8 cellular contexts compared by ENCODE assay signal in the genomic region with DNA sequence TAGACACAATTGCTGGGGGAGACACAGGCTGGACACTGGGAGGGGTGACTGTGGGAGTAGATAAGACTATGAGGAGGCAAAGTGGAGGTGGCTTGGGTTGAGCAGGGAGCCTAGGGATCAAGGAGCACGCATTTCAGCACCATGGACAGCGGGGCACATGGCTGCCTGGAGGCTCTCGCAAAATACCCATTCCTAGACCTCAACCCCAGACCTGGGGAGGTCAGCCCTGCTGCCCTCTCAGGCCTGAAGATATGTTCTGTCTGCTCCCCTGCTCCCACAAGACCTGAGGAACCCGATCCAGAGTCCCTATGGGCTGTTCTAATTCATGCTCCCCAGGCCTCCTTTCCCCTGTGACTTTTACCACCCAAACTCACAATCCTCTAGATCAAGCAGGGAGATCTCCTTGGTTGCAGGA. TPM values are rescaled to one million over a fixed set of nuclear protein-coding genes. Genes with fewer than 3 reads are reported as not detected.
DNase-seq lines count a peak whose midpoint lies in the region; ATAC-seq, FAIRE-seq and TF ChIP-seq lines count a peak whose summit lies in the region.

No MANE protein-coding gene starts in this region.

- no peaks in the 10 kb centered on the region for H3K4me1 ChIP-seq in adrenal gland (replicated peaks in 1 of 2)
- no peaks in the 10 kb centered on the region for H3K4me1 ChIP-seq in right lobe of liver
- no peaks in the 10 kb centered on the region for H3K4me1 ChIP-seq in esophagus muscularis mucosa

- no peaks in the 10 kb centered on the region for H3K36me3 ChIP-seq in adrenal gland (replicated peaks in 1 of 2)
- H3K36me3 ChIP-seq in right lobe of liver = no peaks in the 10 kb centered on the region
- no peaks in the 10 kb centered on the region for H3K36me3 ChIP-seq in esophagus muscularis mucosa

- TF ChIP-seq POLR2A in adrenal gland (IDR thresholded peaks at IDR 0.05) (no peak), right lobe of liver (IDR thresholded peaks at IDR 0.05) (no peak), esophagus muscularis mucosa (IDR thresholded peaks at IDR 0.05; ENCODE audit: low read depth) (no peak)

- peak; percentile 54 for DNase-seq in GM19239 (ENCODE audit: insufficient read length, low spot score)
- DNase-seq in OCI-M1 (lab: John Stamatoyannopoulos, UW) = peak; percentile 68
- DNase-seq in adrenal gland = peak; percentile 40 to 68 (median 61)
- DNase-seq in right lobe of liver = no peak
- DNase-seq in medulla oblongata (ENCODE audit: extremely low spot score) = no peak
- no peak for DNase-seq in NCI-H2081 treated with DMSO at 0.1 percent for 48 hours (lab: John Stamatoyannopoulos, UW)
- DNase-seq in esophagus muscularis mucosa (ENCODE audit: extremely low spot score) = no peak

- TF ChIP-seq EP300 in esophagus muscularis mucosa (IDR thresholded peaks at IDR 0.05) = no peak

- FAIRE-seq in GM19239 (lab: Jason Lieb, UNC) = peak; percentile 49

- H3K4me3 ChIP-seq in adrenal gland (no peak overlapping the region), right lobe of liver (no peak overlapping the region), esophagus muscularis mucosa (no peak overlapping the region)

- intact Hi-C loops in adrenal gland (cut with DNase I) = no loop called here
- intact Hi-C loops in right lobe of liver (cut with DNase I) = no loop called here
- intact Hi-C loops in esophagus muscularis mucosa (cut with DNase I) = no loop called here

- TF ChIP-seq CTCF in adrenal gland (IDR thresholded peaks at IDR 0.05) (no peak), right lobe of liver (IDR thresholded peaks at IDR 0.05) (no peak), esophagus muscularis mucosa (IDR thresholded peaks at IDR 0.05) (no peak)

- ATAC-seq in right lobe of liver (peak in 3 of 4 donors; percentile 17 to 64 (median 33)), GM21529 (IDR thresholded peaks at IDR 0.05; ENCODE audit: unreplicated experiment) (no peak)

- H3K27ac ChIP-seq in adrenal gland = no peak overlapping the region
- H3K27ac ChIP-seq in right lobe of liver = no peak overlapping the region
- no peak overlapping the region for H3K27ac ChIP-seq in esophagus muscularis mucosa (replicated peaks in 1 of 4)

- H3K9me3 ChIP-seq in adrenal gland (replicated peaks in 1 of 3) = no peaks in the 10 kb centered on the region
- H3K9me3 ChIP-seq in right lobe of liver = no peaks in the 10 kb centered on the region
- no peaks in the 10 kb centered on the region for H3K9me3 ChIP-seq in esophagus muscularis mucosa

- 14 to 21% (median 17%) methylated on average over 4 of the region's 4 CpGs for WGBS in adrenal gland, 4 donors
- 10% methylated on average over 4 of the region's 4 CpGs for WGBS in right lobe of liver (ENCODE audit: insufficient coverage, low coverage, low lambda C conversion rate, missing lambda C conversion rate)
- 10% methylated on average over 4 of the region's 4 CpGs for WGBS in esophagus muscularis mucosa

- H3K27me3 ChIP-seq in adrenal gland (no peaks in the 10 kb centered on the region), right lobe of liver (no peaks in the 10 kb centered on the region), esophagus muscularis mucosa (peaks cover 0 to 18% (median 0%) of the 10 kb centered on the region in 4 donors)

RNA-seq across cellular contexts. Expression of a gene that starts 16.0 kb away (rescaled TPM):
- total RNA-seq in adrenal gland = 10 to 100 TPM in 1 of 8 donors, 1 to 10 TPM in 7; 1.5 to 11.6 (median 7.3) TPM
- 1 to 10 TPM; 4.2 to 7.6 (median 4.4) TPM for polyA plus RNA-seq in adrenal gland
- not detected for total RNA-seq in right lobe of liver
- total RNA-seq in esophagus muscularis mucosa = 1 to 10 TPM; 5.6 to 8.1 (median 5.9) TPM

RNA-seq across cellular contexts. Expression of a gene that starts 46.5 kb away (rescaled TPM):
- 1 to 10 TPM in 7 of 8 donors, under 1 TPM in 1; 0.54 to 7.7 (median 3.0) TPM for total RNA-seq in adrenal gland
- polyA plus RNA-seq in adrenal gland = 10 to 100 TPM; 10.8 to 28.9 (median 18.2) TPM
- under 1 TPM in 1 of 6 experiments, not detected in 5; 0.12 TPM for total RNA-seq in right lobe of liver
- total RNA-seq in esophagus muscularis mucosa = 1 to 10 TPM; 1.2 to 2.1 (median 1.7) TPM

Comparison
In these comparisons a context has a peak if more than half of its experiments do, and no peak if none do; other contexts are left out.
1. DNase-seq: peak in GM19239 (single experiment), OCI-M1 (single experiment) and adrenal gland (7 of 7); none in right lobe of liver (0 of 3), medulla oblongata (single experiment), NCI-H2081 treated with DMSO at 0.1 percent for 48 hours (single experiment) and esophagus muscularis mucosa (single experiment).